In the genomic region with DNA sequence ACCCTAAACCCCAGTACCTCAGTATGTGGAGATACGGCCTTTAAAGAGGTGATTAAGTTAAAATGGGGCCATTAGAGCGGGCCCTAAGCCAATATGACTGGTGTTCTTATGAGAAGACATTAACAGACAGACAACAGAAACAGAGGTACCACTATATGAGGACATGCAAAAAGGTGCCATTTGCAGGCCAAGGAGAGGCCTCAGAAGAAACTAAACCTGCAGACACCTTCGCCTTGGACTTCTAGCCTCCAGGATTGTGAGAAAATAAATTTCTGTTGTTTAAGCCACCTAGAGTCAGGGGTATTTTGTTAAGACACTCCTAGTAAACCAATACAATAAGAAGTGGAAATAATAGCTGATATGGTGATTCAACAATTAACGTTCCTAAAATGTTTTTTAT, we compare ENCODE assay signal across 31 cellular contexts. TPM values are rescaled to one million over a fixed set of nuclear protein-coding genes. Genes with fewer than 3 reads are reported as not detected.
"Had no signal": no experiment of that assay in that cellular context is flagged by ENCODE, and none has a peak within 500 bp of the region (broad histone marks: within the 10 kb centered on the region; RNA-seq: fewer than 3 reads in every experiment).

No MANE protein-coding gene starts in this region.

- H3K27ac ChIP-seq: brain microvascular endothelial cell, esophagus muscularis mucosa, WERI-Rb-1 had no signal

- H3K27me3 ChIP-seq: brain microvascular endothelial cell had no signal

- H3K36me3 ChIP-seq: brain microvascular endothelial cell, WERI-Rb-1 had no signal

- ATAC-seq: activated CD4-positive, CD25-positive, alpha-beta regulatory T cell treated with anti-CD3 and anti-CD28 coated beads, Interleukin-2, amount 50 U/mL, for 24 hours; activated CD8-positive, alpha-beta T cell treated with anti-CD3 and anti-CD28 coated beads for 36 hours; activated T-cell treated with anti-CD3 and anti-CD28 coated beads, Interleukin-2, amount 50 U/mL, for 4 hours; activated T-helper 17 cell treated with anti-CD3 and anti-CD28 coated beads, Interleukin-2, amount 50 U/mL, for 72 hours; effector memory CD8-positive, alpha-beta T cell; T-helper 17 cell had no signal

- DNase-seq: activated B cell treated with CpG ODN at 0.5 μM for 24 hours; activated CD4-positive, alpha-beta T cell treated with anti-CD3 and anti-CD28 coated beads for 48 hours; activated CD4-positive, alpha-beta T cell treated with anti-CD3 and anti-CD28 coated beads, Interleukin-2, amount 50 U/mL, for 1 hour; activated CD4-positive, alpha-beta T cell treated with anti-CD3 and anti-CD28 coated beads, Interleukin-2, amount 50 U/mL, for 48 hours; activated CD8-positive, alpha-beta memory T cell treated with anti-CD3 and anti-CD28 coated beads for 24 hours; activated CD8-positive, alpha-beta T cell treated with anti-CD3 and anti-CD28 coated beads for 36 hours; activated effector memory CD4-positive, alpha-beta T cell treated with Interleukin-2 at 50 U/mL for 16 hours; activated gamma-delta T cell treated with Interleukin-2 at 50 U/mL for 16 hours; activated naive CD4-positive, alpha-beta T cell treated with anti-CD3 and anti-CD28 coated beads, Interleukin-2, amount 50 U/mL, for 16 hours; activated naive CD4-positive, alpha-beta T cell treated with Interleukin-2 at 50 U/mL for 16 hours; activated T-cell treated with anti-CD3 and anti-CD28 coated beads, Interleukin-2, amount 50 U/mL, for 4 hours; amniotic stem cell; anterior cingulate cortex; brain microvascular endothelial cell; caudate nucleus; cortex of kidney; dermis blood vessel endothelial cell; effector CD4-positive, alpha-beta T cell; effector memory CD8-positive, alpha-beta T cell; erythroblast; foreskin melanocyte; T-helper 1 cell; T-helper 17 cell; T1000; WERI-Rb-1 had no signal

- FAIRE-seq: astrocyte, bronchial epithelial cell, colon had no signal

RNA-seq across cellular contexts. Expression of a gene that starts 32.6 kb away (rescaled TPM):
- total RNA-seq: activated B cell treated with CpG ODN at 0.5 μM for 24 hours; activated CD8-positive, alpha-beta T cell treated with anti-CD3 and anti-CD28 coated beads for 36 hours; T-helper 17 cell had no signal
